In genomic region chr20:55424446-55424845, GRCh38 we compare ENCODE assay signal across 30 cellular contexts.
"Had no signal": no experiment of that assay in that cellular context is flagged by ENCODE, and none has a peak within 500 bp of the region (broad histone marks: within the 10 kb centered on the region; RNA-seq: fewer than 3 reads in every experiment).

No MANE protein-coding gene starts in this region.

- H3K36me3 Mint-ChIP-seq: activated CD4-positive, alpha-beta memory T cell treated with anti-CD3 and anti-CD28 coated beads for 36 hours; activated CD8-positive, alpha-beta memory T cell treated with anti-CD3 and anti-CD28 coated beads, Interleukin-2, amount 10 ng/mL, durations not matched to agents 7 days and 5 days; activated naive CD4-positive, alpha-beta T cell treated with anti-CD3 and anti-CD28 coated beads, Interleukin-2, amount 50 U/mL, for 24 hours; activated naive CD8-positive, alpha-beta T cell treated with anti-CD3 and anti-CD28 coated beads for 36 hours had no signal

- H3K9me3 ChIP-seq: adrenal gland, body of pancreas, esophagus muscularis mucosa, gastrocnemius medialis had no signal

- ATAC-seq: activated CD4-positive, alpha-beta T cell treated with anti-CD3 and anti-CD28 coated beads for 36 hours; activated CD8-positive, alpha-beta memory T cell treated with anti-CD3 and anti-CD28 coated beads, Interleukin-2, amount 10 ng/mL, durations not matched to agents 7 days and 5 days; activated CD8-positive, alpha-beta T cell treated with anti-CD3 and anti-CD28 coated beads, Interleukin-2, amount 10 ng/mL, durations not matched to agents 7 days and 5 days; activated naive CD8-positive, alpha-beta T cell treated with anti-CD3 and anti-CD28 coated beads, Interleukin-2, amount 50 U/mL, for 24 hours; body of pancreas; effector memory CD8-positive, alpha-beta T cell; foreskin keratinocyte; gastrocnemius medialis had no signal

- H3K27ac Mint-ChIP-seq: activated CD4-positive, alpha-beta memory T cell treated with anti-CD3 and anti-CD28 coated beads for 36 hours; activated CD4-positive, alpha-beta T cell treated with anti-CD3 and anti-CD28 coated beads for 36 hours; activated CD4-positive, alpha-beta T cell treated with anti-CD3 and anti-CD28 coated beads, Interleukin-2, amount 10 ng/mL, durations not matched to agents 24 days and 14 days; activated CD8-positive, alpha-beta memory T cell treated with anti-CD3 and anti-CD28 coated beads, Interleukin-2, amount 10 ng/mL, durations not matched to agents 7 days and 5 days; activated CD8-positive, alpha-beta T cell treated with anti-CD3 and anti-CD28 coated beads, Interleukin-2, amount 10 ng/mL, durations not matched to agents 7 days and 5 days; activated naive CD4-positive, alpha-beta T cell treated with anti-CD3 and anti-CD28 coated beads for 36 hours; activated naive CD4-positive, alpha-beta T cell treated with anti-CD3 and anti-CD28 coated beads, Interleukin-2, amount 50 U/mL, for 24 hours; activated naive CD8-positive, alpha-beta T cell treated with anti-CD3 and anti-CD28 coated beads for 36 hours; activated naive CD8-positive, alpha-beta T cell treated with anti-CD3 and anti-CD28 coated beads, Interleukin-2, amount 50 U/mL, for 24 hours; activated T-helper 1 cell treated with anti-CD3 and anti-CD28 coated beads, Interleukin-12 subunit alpha, Interleukin-12 subunit beta, Interleukin-2, Interleukin-4 antibody, amounts not matched to agents 30 ng/mL and 10 ng/mL and 1 ng/mL, durations not matched to agents 14 hours and 24 hours and 36 hours; activated T-helper 2 cell treated with anti-CD3 and anti-CD28 coated beads, Interferon-gamma antibody, Interleukin-2, Interleukin-4, amounts not matched to agents 10 μg/mL and 5 μg/mL and 100 μg/mL, durations not matched to agents 14 hours and 24 hours and 36 hours; effector memory CD8-positive, alpha-beta T cell had no signal

- H3K27me3 ChIP-seq: adrenal gland, body of pancreas, esophagus muscularis mucosa, foreskin keratinocyte, gastrocnemius medialis had no signal

- H3K36me3 ChIP-seq: adrenal gland, esophagus muscularis mucosa, gastrocnemius medialis had no signal

- H3K4me1 ChIP-seq: adrenal gland, body of pancreas, esophagus muscularis mucosa, foreskin keratinocyte, gastrocnemius medialis had no signal

- H3K4me3 Mint-ChIP-seq: activated CD4-positive, alpha-beta memory T cell treated with anti-CD3 and anti-CD28 coated beads for 36 hours; activated CD4-positive, alpha-beta T cell treated with anti-CD3 and anti-CD28 coated beads for 36 hours; activated CD4-positive, alpha-beta T cell treated with anti-CD3 and anti-CD28 coated beads, Interleukin-2, amount 10 ng/mL, durations not matched to agents 24 days and 14 days; activated CD8-positive, alpha-beta memory T cell treated with anti-CD3 and anti-CD28 coated beads, Interleukin-2, amount 10 ng/mL, durations not matched to agents 7 days and 5 days; activated CD8-positive, alpha-beta T cell treated with anti-CD3 and anti-CD28 coated beads, Interleukin-2, amount 10 ng/mL, durations not matched to agents 7 days and 5 days; activated naive CD4-positive, alpha-beta T cell treated with anti-CD3 and anti-CD28 coated beads for 36 hours; activated naive CD4-positive, alpha-beta T cell treated with anti-CD3 and anti-CD28 coated beads, Interleukin-2, amount 50 U/mL, for 24 hours; activated naive CD8-positive, alpha-beta T cell treated with anti-CD3 and anti-CD28 coated beads for 36 hours; activated naive CD8-positive, alpha-beta T cell treated with anti-CD3 and anti-CD28 coated beads, Interleukin-2, amount 50 U/mL, for 24 hours; activated T-helper 1 cell treated with anti-CD3 and anti-CD28 coated beads, Interleukin-12 subunit alpha, Interleukin-12 subunit beta, Interleukin-2, Interleukin-4 antibody, amounts not matched to agents 30 ng/mL and 10 ng/mL and 1 ng/mL, durations not matched to agents 14 hours and 24 hours and 36 hours; effector memory CD8-positive, alpha-beta T cell had no signal

- H3K27ac ChIP-seq: adrenal gland, body of pancreas, esophagus muscularis mucosa, foreskin keratinocyte, gastrocnemius medialis had no signal

- H3K27me3 Mint-ChIP-seq: activated CD4-positive, alpha-beta memory T cell treated with anti-CD3 and anti-CD28 coated beads for 36 hours; activated CD4-positive, alpha-beta T cell treated with anti-CD3 and anti-CD28 coated beads for 36 hours; activated CD4-positive, alpha-beta T cell treated with anti-CD3 and anti-CD28 coated beads, Interleukin-2, amount 10 ng/mL, durations not matched to agents 24 days and 14 days; activated CD8-positive, alpha-beta memory T cell treated with anti-CD3 and anti-CD28 coated beads, Interleukin-2, amount 10 ng/mL, durations not matched to agents 7 days and 5 days; activated naive CD4-positive, alpha-beta T cell treated with anti-CD3 and anti-CD28 coated beads, Interleukin-2, amount 50 U/mL, for 24 hours; activated naive CD8-positive, alpha-beta T cell treated with anti-CD3 and anti-CD28 coated beads, Interleukin-2, amount 50 U/mL, for 24 hours; effector memory CD8-positive, alpha-beta T cell had no signal

- H3K9me3 Mint-ChIP-seq: activated CD4-positive, alpha-beta memory T cell treated with anti-CD3 and anti-CD28 coated beads for 36 hours; activated naive CD4-positive, alpha-beta T cell treated with anti-CD3 and anti-CD28 coated beads, Interleukin-2, amount 50 U/mL, for 24 hours; activated naive CD8-positive, alpha-beta T cell treated with anti-CD3 and anti-CD28 coated beads for 36 hours; activated naive CD8-positive, alpha-beta T cell treated with anti-CD3 and anti-CD28 coated beads, Interleukin-2, amount 50 U/mL, for 24 hours had no signal

- H3K4me1 Mint-ChIP-seq: activated CD4-positive, alpha-beta T cell treated with anti-CD3 and anti-CD28 coated beads for 36 hours; activated CD4-positive, alpha-beta T cell treated with anti-CD3 and anti-CD28 coated beads, Interleukin-2, amount 10 ng/mL, durations not matched to agents 24 days and 14 days; activated CD8-positive, alpha-beta memory T cell treated with anti-CD3 and anti-CD28 coated beads, Interleukin-2, amount 10 ng/mL, durations not matched to agents 7 days and 5 days; activated naive CD4-positive, alpha-beta T cell treated with anti-CD3 and anti-CD28 coated beads, Interleukin-2, amount 50 U/mL, for 24 hours; activated naive CD8-positive, alpha-beta T cell treated with anti-CD3 and anti-CD28 coated beads for 36 hours; activated naive CD8-positive, alpha-beta T cell treated with anti-CD3 and anti-CD28 coated beads, Interleukin-2, amount 50 U/mL, for 24 hours had no signal

- DNase-seq: activated CD4-positive, alpha-beta memory T cell treated with anti-CD3 and anti-CD28 coated beads for 36 hours; activated CD4-positive, alpha-beta T cell treated with anti-CD3 and anti-CD28 coated beads for 36 hours; activated CD4-positive, alpha-beta T cell treated with anti-CD3 and anti-CD28 coated beads, Interleukin-2, amount 10 ng/mL, durations not matched to agents 24 days and 14 days; activated CD4-positive, CD25-positive, alpha-beta regulatory T cell; activated CD4-positive, CD25-positive, alpha-beta regulatory T cell treated with anti-CD3 and anti-CD28 coated beads, Interleukin-2, amount 50 U/mL, for 72 hours; activated CD8-positive, alpha-beta memory T cell treated with anti-CD3 and anti-CD28 coated beads, Interleukin-2, amount 10 ng/mL, durations not matched to agents 7 days and 5 days; activated CD8-positive, alpha-beta memory T cell treated with anti-CD3 and anti-CD28 coated beads, Interleukin-2, amount 50 U/mL, for 4 hours; activated CD8-positive, alpha-beta T cell treated with anti-CD3 and anti-CD28 coated beads, Interleukin-2, amount 10 ng/mL, durations not matched to agents 7 days and 5 days; activated effector memory CD4-positive, alpha-beta T cell treated with anti-CD3 and anti-CD28 coated beads, Interleukin-2, amount 50 U/mL, for 16 hours; activated naive CD4-positive, alpha-beta T cell treated with anti-CD3 and anti-CD28 coated beads for 36 hours; activated naive CD8-positive, alpha-beta T cell treated with anti-CD3 and anti-CD28 coated beads for 36 hours; activated naive CD8-positive, alpha-beta T cell treated with anti-CD3 and anti-CD28 coated beads, Interleukin-2, amount 50 U/mL, for 24 hours; activated T-cell treated with anti-CD3 and anti-CD28 coated beads, Interleukin-2, amount 50 U/mL, for 1 hour; activated T-cell treated with anti-CD3 and anti-CD28 coated beads, Interleukin-2, amount 50 U/mL, for 48 hours; aorta; cortex of kidney; dermis blood vessel endothelial cell; effector CD4-positive, alpha-beta T cell; effector memory CD8-positive, alpha-beta T cell; erythroblast; foreskin keratinocyte; gastrocnemius medialis; glutamatergic neuron; T-helper 2 cell had no signal

- H3K4me3 ChIP-seq: adrenal gland, body of pancreas, esophagus muscularis mucosa, gastrocnemius medialis had no signal
